In the genomic region with DNA sequence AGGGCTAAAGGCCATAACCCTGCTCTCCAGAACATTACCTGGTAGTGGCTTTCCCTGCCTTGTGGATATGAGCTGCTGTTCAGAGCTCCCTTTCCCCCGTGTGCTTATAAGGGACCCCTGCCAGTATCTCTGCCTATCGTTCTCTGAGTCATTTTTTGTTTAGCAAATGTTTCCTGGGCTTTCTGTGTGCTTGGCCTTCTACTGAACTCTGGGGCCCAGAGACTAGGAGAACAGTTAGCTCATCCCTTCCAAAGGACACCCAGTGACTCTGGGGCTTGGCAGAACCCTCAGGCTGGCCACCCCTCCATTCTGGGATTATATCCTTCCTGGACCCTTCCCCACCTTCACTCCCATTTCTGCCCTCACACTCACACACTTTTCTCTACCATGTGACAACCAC, we compare ENCODE assay signal across 33 cellular contexts.
DNase-seq lines count a peak whose midpoint lies in the region; ATAC-seq and TF ChIP-seq lines count a peak whose summit lies in the region.
"Had no signal": no experiment of that assay in that cellular context is flagged by ENCODE, and none has a peak within 500 bp of the region (broad histone marks: within the 10 kb centered on the region; RNA-seq: fewer than 3 reads in every experiment).

No MANE protein-coding gene starts in this region.

- peaks cover 22% of the 10 kb centered on the region for H3K27me3 Mint-ChIP-seq in activated T-cell treated with anti-CD3 and anti-CD28 coated beads, Interleukin-2, amount 50 U/mL, for 72 hours (ENCODE audit: low read depth)

- TF ChIP-seq CTCF in astrocyte of the spinal cord (IDR thresholded peaks at IDR 0.05; ENCODE audit: low read depth, low read length) (no peak), mucosa of descending colon (IDR thresholded peaks at IDR 0.05) (no peak)

- H3K4me1 Mint-ChIP-seq in activated T-cell treated with anti-CD3 and anti-CD28 coated beads, Interleukin-2, amount 50 U/mL, for 72 hours (ENCODE audit: low read depth), result no peaks in the 10 kb centered on the region
- H3K4me1 Mint-ChIP-seq: activated CD4-positive, alpha-beta T cell treated with anti-CD3 and anti-CD28 coated beads, Interleukin-2, amount 10 ng/mL, durations not matched to agents 24 days and 14 days; CD4-positive, CD25-positive, alpha-beta regulatory T cell; natural killer cell had no signal

- H3K9me3 Mint-ChIP-seq in activated T-cell treated with anti-CD3 and anti-CD28 coated beads, Interleukin-2, amount 50 U/mL, for 72 hours, result no peaks in the 10 kb centered on the region
- H3K9me3 Mint-ChIP-seq: activated CD4-positive, alpha-beta T cell treated with anti-CD3 and anti-CD28 coated beads, Interleukin-2, amount 10 ng/mL, durations not matched to agents 24 days and 14 days; activated naive CD4-positive, alpha-beta T cell treated with anti-CD3 and anti-CD28 coated beads, Interleukin-2, amount 50 U/mL, for 72 hours; natural killer cell; stimulated activated effector memory CD8-positive, alpha-beta T cell treated with anti-CD3 and anti-CD28 coated beads, Interleukin-12 subunit alpha, Interleukin-12 subunit beta, amount 100 ng/mL, for 72 hours had no signal

- H3K4me3 Mint-ChIP-seq in activated T-cell treated with anti-CD3 and anti-CD28 coated beads, Interleukin-2, amount 50 U/mL, for 72 hours, result no peak overlapping the region
- H3K4me3 Mint-ChIP-seq: activated CD4-positive, alpha-beta T cell treated with anti-CD3 and anti-CD28 coated beads, Interleukin-2, amount 10 ng/mL, durations not matched to agents 24 days and 14 days; CD4-positive, CD25-positive, alpha-beta regulatory T cell; natural killer cell; stimulated activated effector memory CD8-positive, alpha-beta T cell treated with anti-CD3 and anti-CD28 coated beads, Interleukin-12 subunit alpha, Interleukin-12 subunit beta, amount 100 ng/mL, for 72 hours had no signal

- DNase-seq in AG08395 (ENCODE audit: low spot score) (peak; percentile 25), HCEC 1CT (peak; percentile 7), astrocyte of the spinal cord (ENCODE audit: low read depth, low spot score) (peak; percentile 36), mucosa of descending colon (no peak), COLO668 (lab: John Stamatoyannopoulos, UW; ENCODE audit: unreplicated experiment) (no peak), NCI-H2081 treated with DMSO at 0.1 percent for 48 hours (lab: John Stamatoyannopoulos, UW) (no peak)
- DNase-seq in activated T-cell treated with anti-CD3 and anti-CD28 coated beads, Interleukin-2, amount 50 U/mL, for 72 hours, result no peak
- no peak for DNase-seq in effector CD8-positive, alpha-beta T cell (lab: John Stamatoyannopoulos, UW)
- DNase-seq: 8988T; activated CD4-positive, alpha-beta T cell treated with anti-CD3 and anti-CD28 coated beads, Interleukin-2, amount 10 ng/mL, durations not matched to agents 24 days and 14 days; activated CD8-positive, alpha-beta memory T cell treated with anti-CD3 and anti-CD28 coated beads for 24 hours; activated effector memory CD4-positive, alpha-beta T cell treated with Interleukin-2 at 50 U/mL for 16 hours; activated T-cell treated with anti-CD3 and anti-CD28 coated beads for 4 hours; CD4-positive, CD25-positive, alpha-beta regulatory T cell; DND-41; effector memory CD4-positive, alpha-beta T cell; heart left ventricle; natural killer cell; NCI-H1436 treated with DMSO at 0.1 percent for 48 hours; NCI-H345; NCI-H748 treated with DMSO at 0.1 percent for 48 hours; RPMI8226; T1000; upper lobe of left lung; WERI-Rb-1 had no signal

- no peaks in the 10 kb centered on the region for H3K36me3 Mint-ChIP-seq in activated T-cell treated with anti-CD3 and anti-CD28 coated beads, Interleukin-2, amount 50 U/mL, for 72 hours (ENCODE audit: insufficient read depth in 2 of 2)
- H3K36me3 Mint-ChIP-seq: activated naive CD4-positive, alpha-beta T cell treated with anti-CD3 and anti-CD28 coated beads, Interleukin-2, amount 50 U/mL, for 72 hours; CD4-positive, CD25-positive, alpha-beta regulatory T cell; natural killer cell; stimulated activated effector memory CD8-positive, alpha-beta T cell treated with anti-CD3 and anti-CD28 coated beads, Interleukin-12 subunit alpha, Interleukin-12 subunit beta, amount 100 ng/mL, for 72 hours had no signal

- no peaks in the 10 kb centered on the region for H3K4me1 ChIP-seq in mucosa of descending colon (ENCODE audit: low read depth)
- H3K4me1 ChIP-seq: HAP-1, upper lobe of left lung had no signal

- intact Hi-C loops in mucosa of descending colon (cut with DNase I, micrococcal nuclease), result no loop called here

- H3K9me3 ChIP-seq in mucosa of descending colon, result no peaks in the 10 kb centered on the region
- H3K9me3 ChIP-seq: HAP-1, heart left ventricle, SJSA1, upper lobe of left lung had no signal

- H3K36me3 ChIP-seq in mucosa of descending colon (ENCODE audit: low read depth), result no peaks in the 10 kb centered on the region
- H3K36me3 ChIP-seq: HAP-1, heart left ventricle, SJSA1, upper lobe of left lung, WERI-Rb-1 had no signal

- H3K27ac Mint-ChIP-seq in activated T-cell treated with anti-CD3 and anti-CD28 coated beads, Interleukin-2, amount 50 U/mL, for 72 hours, result no peak overlapping the region
- H3K27ac Mint-ChIP-seq: activated CD4-positive, alpha-beta T cell treated with anti-CD3 and anti-CD28 coated beads, Interleukin-2, amount 10 ng/mL, durations not matched to agents 24 days and 14 days; activated naive CD4-positive, alpha-beta T cell treated with anti-CD3 and anti-CD28 coated beads, Interleukin-2, amount 50 U/mL, for 72 hours; CD4-positive, CD25-positive, alpha-beta regulatory T cell; natural killer cell; stimulated activated effector memory CD8-positive, alpha-beta T cell treated with anti-CD3 and anti-CD28 coated beads, Interleukin-12 subunit alpha, Interleukin-12 subunit beta, amount 100 ng/mL, for 72 hours had no signal

- in situ Hi-C loops in astrocyte of the spinal cord (cut with HindIII; ENCODE audit: low sequenced_read_pairs), result no loop called here

- no peak overlapping the region for H3K4me3 ChIP-seq in astrocyte of the spinal cord (ENCODE audit: low read depth, low read length)
- H3K4me3 ChIP-seq in mucosa of descending colon, result no peak overlapping the region
- H3K4me3 ChIP-seq: coronary artery, GM12878, HAP-1, heart left ventricle, lung, SJSA1, upper lobe of left lung had no signal

- peak; percentile 42 for ATAC-seq in mucosa of descending colon
- ATAC-seq in activated T-cell treated with anti-CD3 and anti-CD28 coated beads, Interleukin-2, amount 50 U/mL, for 72 hours (replicated peaks in 1 of 2), result no peak
- ATAC-seq: activated naive CD4-positive, alpha-beta T cell treated with anti-CD3 and anti-CD28 coated beads, Interleukin-2, amount 50 U/mL, for 72 hours; foreskin keratinocyte; GM12878; heart left ventricle; natural killer cell; stimulated activated effector memory CD8-positive, alpha-beta T cell treated with anti-CD3 and anti-CD28 coated beads, Interleukin-12 subunit alpha, Interleukin-12 subunit beta, amount 100 ng/mL, for 72 hours had no signal

Comparison
In these comparisons a context has a peak if more than half of its experiments do, and no peak if none do; other contexts are left out.
1. DNase-seq: peak in AG08395 (single experiment), HCEC 1CT (single experiment) and astrocyte of the spinal cord (single experiment); none in mucosa of descending colon (0 of 3), activated T-cell treated with anti-CD3 and anti-CD28 coated beads, Interleukin-2, amount 50 U/mL, for 72 hours (0 of 2), effector CD8-positive, alpha-beta T cell (single experiment), COLO668 (single experiment) and NCI-H2081 treated with DMSO at 0.1 percent for 48 hours (single experiment).